8 cellular contexts compared by ENCODE assay signal in the genomic region with DNA sequence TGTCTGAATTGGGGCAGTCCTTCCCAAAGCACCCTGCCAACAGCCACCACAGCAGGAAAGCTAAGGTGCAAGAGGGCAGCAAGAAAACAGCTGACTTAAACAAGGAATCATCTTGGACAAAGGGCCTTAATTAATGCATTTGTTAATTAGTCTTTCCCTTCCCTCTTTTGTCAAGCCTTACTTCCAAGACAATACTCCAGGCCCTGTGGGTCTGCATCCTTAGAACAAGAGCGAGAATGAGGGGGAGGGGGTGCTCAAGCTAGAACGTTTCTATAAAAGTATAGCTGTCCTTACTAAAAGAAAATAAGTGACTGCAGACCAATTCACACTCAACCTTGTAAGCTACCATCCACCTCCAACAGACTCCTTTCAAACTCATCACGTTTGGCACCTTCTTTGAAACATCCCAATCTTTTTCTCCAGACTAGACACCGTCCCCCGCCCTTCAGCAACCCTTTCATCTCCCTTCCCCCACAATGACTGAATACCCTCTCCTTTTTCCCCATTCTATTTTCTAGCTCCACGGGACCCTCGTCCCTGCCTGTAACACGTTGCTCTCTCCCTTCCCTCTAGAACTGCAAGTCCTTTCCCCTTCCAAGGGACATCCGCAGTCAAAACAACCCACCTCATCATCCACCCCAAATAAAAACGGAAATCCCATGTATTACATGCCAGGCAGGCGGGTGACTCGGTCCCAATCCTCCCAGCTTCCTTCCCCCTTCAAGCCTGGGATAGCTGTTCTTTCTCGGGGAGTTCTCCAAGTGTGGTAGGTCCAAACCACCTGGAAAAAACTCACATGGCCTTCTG.
A peak's percentile ranks its signal among the peaks of the same experiment; 100 is the strongest.
DNase-seq lines count a peak whose midpoint lies in the region; ATAC-seq, FAIRE-seq and TF ChIP-seq lines count a peak whose summit lies in the region.

No MANE protein-coding gene starts in this region.

- peak overlapping the region; percentile 92 for H3K4me2 ChIP-seq in mesendoderm (ENCODE audit: low read length)

- peak overlapping the region; percentile 81 for H3K56ac ChIP-seq in mesendoderm (ENCODE audit: low read length)

- H3K4ac ChIP-seq in mesendoderm (ENCODE audit: low read depth, low read length): no peak overlapping the region

- ATAC-seq in aorta (ENCODE audit: low FRiP score): no peak
- ATAC-seq in GM18907 (IDR thresholded peaks at IDR 0.05; ENCODE audit: unreplicated experiment): no peak

- no peaks in the 10 kb centered on the region for H3K36me3 ChIP-seq in bronchial epithelial cell (ENCODE audit: control insufficient read depth, insufficient read depth, low read length)
- peaks cover 2% of the 10 kb centered on the region for H3K36me3 ChIP-seq in mesendoderm (ENCODE audit: control insufficient read depth, insufficient read depth, low read length)
- H3K36me3 ChIP-seq in aorta (ENCODE audit: control insufficient read depth in 1 of 2, insufficient read depth in 2 of 2, low read length in 1 of 2): no peaks in the 10 kb centered on the region

- H2AK5ac ChIP-seq in mesendoderm (ENCODE audit: low read length): no peak overlapping the region

- intact Hi-C loops in aorta (cut with DNase I): loop anchor here (2.0 to 10.0 kb wide), 3 partner anchors 69 to 85 kb away; a partner anchor contains a TSS

- H3K9me3 ChIP-seq in aorta (ENCODE audit: control insufficient read depth, low read length): no peaks in the 10 kb centered on the region

- DNase-seq in Daoy (ENCODE audit: low read depth) (peak; percentile 56), Kasumi-1 (lab: John Stamatoyannopoulos, UW) (peak; percentile 24 to 29), bronchial epithelial cell (ENCODE audit: low read depth) (peak; percentile 31), mesendoderm (peak; percentile 61), aorta (no peak), NOMO-1 treated with dmso at 0.1 percent for 144 hours (lab: John Stamatoyannopoulos, UW; ENCODE audit: unreplicated experiment) (no peak), NCI-H146 (lab: John Stamatoyannopoulos, UW) (no peak)

- peaks cover 14% of the 10 kb centered on the region for H3K79me1 ChIP-seq in mesendoderm (ENCODE audit: low read length)

- no peak overlapping the region for H2BK15ac ChIP-seq in mesendoderm (replicated peaks; ENCODE audit: low read depth)

- peaks cover 2% of the 10 kb centered on the region for H3K4me1 ChIP-seq in mesendoderm (ENCODE audit: control insufficient read depth, low read depth, low read length)
- peaks cover 0 to 4% of the 10 kb centered on the region in 2 donors for H3K4me1 ChIP-seq in aorta (ENCODE audit: control insufficient read depth in 1 of 2, insufficient read depth in 2 of 2, low read length in 2 of 2)

- H3K23ac ChIP-seq in mesendoderm (ENCODE audit: low read length): peak overlapping the region; percentile 17

- H4K8ac ChIP-seq in mesendoderm (ENCODE audit: low read depth, low read length): no peak overlapping the region

- no peak for TF ChIP-seq CTCF in bronchial epithelial cell (IDR thresholded peaks at IDR 0.05; ENCODE audit: insufficient read depth, low read length, severe bottlenecking)

- FAIRE-seq in bronchial epithelial cell (lab: Jason Lieb, UNC): no peak

- H3K79me2 ChIP-seq in mesendoderm (ENCODE audit: control insufficient read depth, insufficient read depth, low read length): peaks cover 40% of the 10 kb centered on the region

- peak overlapping the region; percentile 37 for H2BK5ac ChIP-seq in mesendoderm (ENCODE audit: low read length)

- no peak overlapping the region for H2BK120ac ChIP-seq in mesendoderm (ENCODE audit: low read depth, low read length)

- peak overlapping the region; percentile 99 for H3K18ac ChIP-seq in mesendoderm (ENCODE audit: low read length)

- no peaks in the 10 kb centered on the region for H3K27me3 ChIP-seq in bronchial epithelial cell (ENCODE audit: control insufficient read depth, insufficient read depth, low read length)
- no peaks in the 10 kb centered on the region for H3K27me3 ChIP-seq in mesendoderm (ENCODE audit: insufficient read depth, low read length, poor library complexity)
- no peaks in the 10 kb centered on the region for H3K27me3 ChIP-seq in aorta (ENCODE audit: control insufficient read depth in 1 of 2, insufficient read depth in 2 of 2, low read length in 1 of 2)

- H4K5ac ChIP-seq in mesendoderm (ENCODE audit: low read length): no peak overlapping the region

- H3K27ac ChIP-seq in mesendoderm (ENCODE audit: low read depth, low read length): peak overlapping the region; percentile 39
- H3K27ac ChIP-seq in aorta (ENCODE audit: low read depth in 1 of 2, low read length in 2 of 2): no peak overlapping the region

- WGBS in mesendoderm (ENCODE audit: extremely low coverage, insufficient coverage, low lambda C conversion rate): no CpG with 5 or more reads among the region's 13 CpGs
- WGBS in aorta, 2 donors: 11 to 12% methylated on average over 13 of the region's 13 CpGs

- peak overlapping the region; percentile 83 for H3K9ac ChIP-seq in mesendoderm (ENCODE audit: low read length)

- H3K4me3 ChIP-seq in bronchial epithelial cell (ENCODE audit: low read depth, low read length) (peak overlapping the region; percentile 57), mesendoderm (ENCODE audit: low read length) (peak overlapping the region; percentile 60), aorta (ENCODE audit: low read length in 2 of 2) (peak overlapping the region; percentile 95 to 100)

Comparison
In these comparisons a context has a peak if more than half of its experiments do, and no peak if none do; other contexts are left out.
1. DNase-seq: peak in Daoy (single experiment), Kasumi-1 (2 of 2), bronchial epithelial cell (single experiment) and mesendoderm (single experiment); none in aorta (0 of 2), NOMO-1 treated with dmso at 0.1 percent for 144 hours (single experiment) and NCI-H146 (single experiment).
2. Peak in every context shown above with its lines, with median percentiles within 50 percentile points of each other: H3K4me3 ChIP-seq.